Comparison of ENCODE assay signal across 17 cellular contexts in genomic region chr12:24938341-24938740, GRCh38. TPM values are rescaled to one million over a fixed set of nuclear protein-coding genes. Genes with fewer than 3 reads are reported as not detected.
DNase-seq lines count a peak whose midpoint lies in the region; ATAC-seq, FAIRE-seq and TF ChIP-seq lines count a peak whose summit lies in the region.
"Had no signal": no experiment of that assay in that cellular context is flagged by ENCODE, and none has a peak within 500 bp of the region (broad histone marks: within the 10 kb centered on the region; RNA-seq: fewer than 3 reads in every experiment).

No MANE protein-coding gene starts in this region.

- DNase-seq in K562 (ENCODE audit: extremely low read depth in 1 of 4, low spot score in 3 of 4) (no peak), kidney glomerular epithelial cell (lab: John Stamatoyannopoulos, UW) (no peak), NCI-H187 (lab: John Stamatoyannopoulos, UW) (no peak)
- DNase-seq: Caco-2; CD4-positive, alpha-beta T cell; H7 had no signal

- peaks cover 4% of the 10 kb centered on the region for H3K9me1 ChIP-seq in K562 (ENCODE audit: control insufficient read depth, insufficient read depth, low read length)

- H3K27ac ChIP-seq in BLaER1 treated with 17β-estradiol and CSF1 and Interleukin-3, amounts not matched to agents 10 nM and 100 nM: no peak overlapping the region
- no peak overlapping the region for H3K27ac ChIP-seq in K562 (ENCODE audit: extremely low read depth, low read depth, low read length)
- H3K27ac ChIP-seq: C4-2B had no signal

- no peaks in the 10 kb centered on the region for H3F3A ChIP-seq in Loucy (ENCODE audit: low read depth)

- no peaks in the 10 kb centered on the region for H3K27me3 ChIP-seq in BLaER1 treated with 17β-estradiol and CSF1 and Interleukin-3, amounts not matched to agents 10 nM and 100 nM
- no peaks in the 10 kb centered on the region for H3K27me3 ChIP-seq in Loucy (ENCODE audit: insufficient read depth, low read length, poor library complexity, severe bottlenecking)
- no peaks in the 10 kb centered on the region for H3K27me3 ChIP-seq in K562 (ENCODE audit: control insufficient read depth in 2 of 2, insufficient read depth in 2 of 2, low read length in 2 of 2)

- TF ChIP-seq POLR2A in K562 (conservative IDR thresholded peaks at IDR 0.05): 0 out of 2 replicates have a peak, but pooled peaks have one; percentile 6

- BruUV-seq in K562 (replicated peaks; lab: Mats Ljungman, UMichigan): no TSS peak

- CTCF ChIA-PET in K562 (lab: Yijun Ruan, JAX; ENCODE audit: low intra/inter-chr PET ratio): no interaction called here

- POLR2A ChIA-PET in K562 (lab: Yijun Ruan, JAX): interaction anchor here (0.6 to 1.9 kb wide), 5 partner anchors 9 to 1632 kb away, joined by 3 to 6 read pairs (median 4); no protein-coding TSS in a partner anchor

- no peak for TF ChIP-seq EP300 in K562 (IDR thresholded peaks at IDR 0.05; ENCODE audit: low read length)

- TF ChIP-seq RAD21 in K562 (CRISPR knock-in tag; conservative IDR thresholded peaks at IDR 0.05 in 1 of 2, IDR thresholded peaks at IDR 0.05 in 1 of 2): no peak

- H3K36me3 ChIP-seq in BLaER1 treated with 17β-estradiol and CSF1 and Interleukin-3, amounts not matched to agents 10 nM and 100 nM: peaks cover 4 to 99% (median 74%) of the 10 kb centered on the region in 11 experiments; a peak in 20 of 22 replicates
- H3K36me3 ChIP-seq in Loucy (ENCODE audit: insufficient read depth, low read length) (no peaks in the 10 kb centered on the region), K562 (ENCODE audit: control insufficient read depth, insufficient read depth, low read length) (peaks cover 48% of the 10 kb centered on the region)

- intact Hi-C loops in K562 (cut with micrococcal nuclease): no loop called here

- H3K9me2 ChIP-seq in Loucy (replicated peaks; ENCODE audit: low read depth, low read length): no peaks in the 10 kb centered on the region

- no peak overlapping the region for H2AFZ ChIP-seq in Loucy (ENCODE audit: low read length)
- H2AFZ ChIP-seq in K562 (ENCODE audit: low read depth, low read length): no peak overlapping the region
- H2AFZ ChIP-seq: GM23338 had no signal

- WGBS in K562 (ENCODE audit: insufficient coverage, low coverage, missing lambda C conversion rate): 38% methylated on average over 3 of the region's 3 CpGs

- H3K79me2 ChIP-seq in Loucy (ENCODE audit: insufficient read depth, low read length) (peaks cover 100% of the 10 kb centered on the region), K562 (ENCODE audit: control insufficient read depth, insufficient read depth, low read length) (peaks cover 99% of the 10 kb centered on the region)

- H3K4me2 ChIP-seq in BLaER1 treated with 17β-estradiol and CSF1 and Interleukin-3, amounts not matched to agents 10 nM and 100 nM: peak overlapping the region; percentile 11 to 75 (median 46); a peak in 18 of 22 replicates
- H3K4me2 ChIP-seq in Loucy (ENCODE audit: low read depth, low read length, poor library complexity, severe bottlenecking) (peak overlapping the region; percentile 33), K562 (ENCODE audit: insufficient read depth, low read length) (no peak overlapping the region)
- H3K4me2 ChIP-seq: GM23338 had no signal

- in situ Hi-C loops in K562 (cut with MboI): no loop called here

- H4K20me1 ChIP-seq in BLaER1 treated with 17β-estradiol and CSF1 and Interleukin-3, amounts not matched to agents 10 nM and 100 nM: peaks cover 0 to 99% (median 75%) of the 10 kb centered on the region in 11 experiments; a peak in 16 of 22 replicates
- H4K20me1 ChIP-seq in Loucy (ENCODE audit: insufficient read depth, low read length, poor library complexity, severe bottlenecking): peaks cover 46% of the 10 kb centered on the region
- H4K20me1 ChIP-seq in K562 (replicated peaks; ENCODE audit: control insufficient read depth, insufficient read depth, low read length): peaks cover 22% of the 10 kb centered on the region

- H3K9ac ChIP-seq in BLaER1 treated with 17β-estradiol and CSF1 and Interleukin-3, amounts not matched to agents 10 nM and 100 nM: no peak overlapping the region
- H3K9ac ChIP-seq in Loucy (ENCODE audit: low read depth, low read length, poor library complexity, severe bottlenecking): no peak overlapping the region
- H3K9ac ChIP-seq in K562 (ENCODE audit: insufficient read depth in 1 of 2, low read depth in 2 of 2, low read length in 2 of 2): no peak overlapping the region

- no peak for TF ChIP-seq CTCF in Loucy (conservative IDR thresholded peaks at IDR 0.05; ENCODE audit: low read length)
- TF ChIP-seq CTCF in K562 (IDR thresholded peaks at IDR 0.05 in 2 of 3, conservative IDR thresholded peaks at IDR 0.05 in 1 of 3; ENCODE audit: insufficient read depth in 2 of 3, low read depth in 1 of 3, low read length in 3 of 3): no peak

- H3K4me3 ChIP-seq in BLaER1 treated with 17β-estradiol and CSF1 and Interleukin-3, amounts not matched to agents 10 nM and 100 nM: no peak overlapping the region
- H3K4me3 ChIP-seq in Loucy (ENCODE audit: low read length, poor library complexity, severe bottlenecking): no peak overlapping the region
- no peak overlapping the region for H3K4me3 ChIP-seq in K562
- H3K4me3 ChIP-seq: GM23338 had no signal

- ATAC-seq in K562: no peak; the same call in 2 of the 3 replicates
- no peak for ATAC-seq in HG03571 (IDR thresholded peaks at IDR 0.05; ENCODE audit: unreplicated experiment)
- ATAC-seq: GM23338, HCT116 had no signal

- H3K9me3 ChIP-seq in BLaER1 treated with 17β-estradiol and CSF1 and Interleukin-3, amounts not matched to agents 10 nM and 100 nM (replicated peaks in 1 of 11): peaks cover 0 to 11% (median 0%) of the 10 kb centered on the region in 11 experiments; a peak in 6 of 22 replicates
- H3K9me3 ChIP-seq in Loucy (ENCODE audit: insufficient read depth, low read depth, low read length) (no peaks in the 10 kb centered on the region), K562 (replicated peaks; ENCODE audit: control insufficient read depth, insufficient read depth, low read depth, low read length) (no peaks in the 10 kb centered on the region)
- H3K9me3 ChIP-seq: Caco-2 had no signal

- peaks cover 51 to 94% (median 74%) of the 10 kb centered on the region in 10 experiments for H3K4me1 ChIP-seq in BLaER1 treated with 17β-estradiol and CSF1 and Interleukin-3, amounts not matched to agents 10 nM and 100 nM
- H3K4me1 ChIP-seq in Loucy (ENCODE audit: insufficient read depth, low read length, poor library complexity, severe bottlenecking) (peaks cover 65% of the 10 kb centered on the region), K562 (replicated peaks in 1 of 2; ENCODE audit: control insufficient read depth in 2 of 2, insufficient read depth in 2 of 2, low read length in 2 of 2) (peaks cover 4 to 57% of the 10 kb centered on the region in 2 experiments)

- FAIRE-seq in K562 (lab: Jason Lieb, UNC): no peak
- FAIRE-seq: D721Med, G401.6, GM12892, GM18507 had no signal

TF ChIP-seq in K562, 482 proteins besides CTCF, POLR2A, EP300 and RAD21:
- TF ChIP-seq SUPT5H (IDR thresholded peaks at IDR 0.05) (peak; percentile 44; the same call in 1 of the 2 replicates), TRIM28 (IDR thresholded peaks at IDR 0.05) (no peak)
TF ChIP-seq in K562: peak in this region for 1.

RNA-seq across cellular contexts. Expression of gene BCAT1, which starts 10.6 kb away (rescaled TPM):
- 53.5 and 124 TPM in 2 replicates for total RNA-seq in K562 (2011; cell fraction: chromatin; rRNA removed; ENCODE audit: low replicate concordance)
- 33.0 and 49.7 TPM in 2 replicates for total RNA-seq in K562 (2011; cell fraction: nucleolus; rRNA removed)
- total RNA-seq in K562 (2011; cell fraction: nucleoplasm; rRNA removed): 127 and 193 TPM in 2 replicates
- total RNA-seq in K562 (2014; rRNA removed) (79.4 and 81.9 TPM in 2 replicates), K562 (2014; rRNA removed; fragmentation: Illumina TruSeq; extraction: Trizol) (130 and 155 TPM in 2 replicates), K562 (2015; rRNA removed; fragmentation: Illumina TruSeq; extraction: Trizol) (64.9 and 68.6 TPM in 2 replicates), K562 (2021) (154 and 157 TPM in 2 replicates)
- polyA plus RNA-seq in K562 (2011; rRNA removed) (58.8 and 59.1 TPM in 2 replicates), K562 (2014; fragmentation: Illumina TruSeq; extraction: Trizol) (66.8 and 78.4 TPM in 2 replicates), K562 (2014; fragmentation: Nextera tagmentation; extraction: Ambion mirVana) (10 to 100 TPM; 38.5 to 45.4 TPM), K562 (2014; rRNA removed) (48.1 and 59.1 TPM in 2 replicates)
- 28.1 and 58.5 TPM in 2 replicates for polyA plus RNA-seq in K562 (2011; cell fraction: cytosol; rRNA removed)
- polyA plus RNA-seq in K562 (2011; cell fraction: nucleus; rRNA removed): 33.1 and 43.9 TPM in 2 replicates
- polyA plus RNA-seq in K562 (2012): 53.7 and 101 TPM in 2 replicates
- polyA minus RNA-seq in K562 (2011; rRNA and poly(A)+ RNA removed): 130 and 179 TPM in 2 replicates
- 82.9 and 107 TPM in 2 replicates for polyA minus RNA-seq in K562 (2011; cell fraction: cytosol; rRNA and poly(A)+ RNA removed)
- 34.1 and 69.3 TPM in 2 replicates for polyA minus RNA-seq in K562 (2011; cell fraction: nucleus; rRNA and poly(A)+ RNA removed)
- total RNA-seq: HT-29 had no signal
